ENCODE assay signal across 8 cellular contexts in the genomic region with DNA sequence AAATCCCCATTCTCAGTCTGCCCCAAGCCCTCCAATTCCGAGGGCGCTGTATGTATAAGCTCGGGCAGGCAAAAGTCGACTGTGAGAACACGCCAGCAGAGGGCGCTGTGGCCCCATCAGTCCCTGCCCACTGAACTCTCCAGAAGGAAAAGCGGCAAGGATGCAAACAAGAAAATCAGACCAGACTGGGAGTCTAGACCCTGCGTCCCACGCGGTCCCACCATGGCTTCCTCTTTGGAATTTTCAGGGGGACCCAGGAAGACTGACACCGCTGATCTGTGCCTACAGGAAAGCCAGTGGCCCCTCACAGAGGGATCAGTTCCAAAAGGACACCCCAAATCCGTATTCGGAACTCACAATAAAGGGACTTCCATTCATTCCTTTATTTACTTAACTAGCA. TPM values are rescaled to one million over a fixed set of nuclear protein-coding genes. Genes with fewer than 3 reads are reported as not detected.
DNase-seq lines count a peak whose midpoint lies in the region; ATAC-seq and TF ChIP-seq lines count a peak whose summit lies in the region.

No MANE protein-coding gene starts in this region.

- no peak overlapping the region for H3K4me3 Mint-ChIP-seq in activated CD4-positive, alpha-beta T cell treated with anti-CD3 and anti-CD28 coated beads for 36 hours

- DNase-seq in A673 (ENCODE audit: low spot score) (peak; percentile 86), NCI-H446 (lab: John Stamatoyannopoulos, UW) (peak; percentile 77 to 90), choroid plexus epithelial cell (ENCODE audit: low read depth) (peak; percentile 89), left lung (peak; percentile 80 to 94)
- DNase-seq in activated CD4-positive, alpha-beta T cell treated with anti-CD3 and anti-CD28 coated beads for 36 hours, result peak; percentile 86
- peak; percentile 73 to 74 for DNase-seq in stimulated activated CD4-positive, alpha-beta T cell treated with anti-CD3 and anti-CD28 coated beads, Interleukin-2, amount 100 ng/mL, for 48 hours

- no peak overlapping the region for H3K4me3 ChIP-seq in A673 (ENCODE audit: low read depth, low read length, poor library complexity, severe bottlenecking)
- H3K4me3 ChIP-seq in choroid plexus epithelial cell (ENCODE audit: low read depth, low read length), result no peak overlapping the region
- no peak overlapping the region for H3K4me3 ChIP-seq in left lung

- ATAC-seq in GM18870 (IDR thresholded peaks at IDR 0.05; ENCODE audit: unreplicated experiment) (peak; percentile 65), HG03139 (IDR thresholded peaks at IDR 0.05; ENCODE audit: unreplicated experiment) (peak; percentile 78), left lung (peak; percentile 91)
- peak; percentile 84 for ATAC-seq in activated CD4-positive, alpha-beta T cell treated with anti-CD3 and anti-CD28 coated beads for 36 hours

- no peaks in the 10 kb centered on the region for H3K36me3 Mint-ChIP-seq in activated CD4-positive, alpha-beta T cell treated with anti-CD3 and anti-CD28 coated beads for 36 hours (ENCODE audit: low read depth)

- no peak overlapping the region for H3K27ac Mint-ChIP-seq in activated CD4-positive, alpha-beta T cell treated with anti-CD3 and anti-CD28 coated beads for 36 hours

- H3K27me3 Mint-ChIP-seq in activated CD4-positive, alpha-beta T cell treated with anti-CD3 and anti-CD28 coated beads for 36 hours, result no peaks in the 10 kb centered on the region

- H3K27me3 ChIP-seq in A673 (replicated peaks; ENCODE audit: insufficient read depth, low read depth, low read length, poor library complexity) (no peaks in the 10 kb centered on the region), left lung (no peaks in the 10 kb centered on the region)

- POLR2A ChIA-PET in A673 (lab: Charles Lee; ENCODE audit: low non-redundant PET), result no interaction called here
- POLR2A ChIA-PET in activated CD4-positive, alpha-beta T cell treated with anti-CD3 and anti-CD28 coated beads for 36 hours (lab: Charles Lee), result no interaction called here

- H3K4me1 Mint-ChIP-seq in activated CD4-positive, alpha-beta T cell treated with anti-CD3 and anti-CD28 coated beads for 36 hours, result no peaks in the 10 kb centered on the region

- intact Hi-C loops in A673 (cut with micrococcal nuclease; ENCODE audit: unreplicated experiment), result loop anchor here (2.0 kb wide), 1 partner anchor 220 kb away; no protein-coding TSS in a partner anchor
- intact Hi-C loops in activated CD4-positive, alpha-beta T cell treated with anti-CD3 and anti-CD28 coated beads for 36 hours (cut with DNase I, micrococcal nuclease), result loop anchor here (1.0 to 2.0 kb wide), 5 partner anchors 220 to 836 kb away; no protein-coding TSS in a partner anchor
- intact Hi-C loops in left lung (cut with DNase I), result loop anchor here in 1 of 2 donors (10.0 kb wide), 1 partner anchor 472 kb away; no protein-coding TSS in a partner anchor

- TF ChIP-seq CTCF in A673 (conservative IDR thresholded peaks at IDR 0.05; ENCODE audit: low read depth, low read length) (peak; percentile 97), choroid plexus epithelial cell (conservative IDR thresholded peaks at IDR 0.05; ENCODE audit: low read depth, low read length) (peak; percentile 91), left lung (IDR thresholded peaks at IDR 0.05) (peak; percentile 87 to 91)

- CTCF ChIA-PET in A673 (lab: Charles Lee), result interaction anchor here (0.6 to 1.2 kb wide), 3 partner anchors 219 to 221 kb away, joined by 3 to 5 read pairs (median 3); no protein-coding TSS in a partner anchor
- CTCF ChIA-PET in activated CD4-positive, alpha-beta T cell treated with anti-CD3 and anti-CD28 coated beads for 36 hours (lab: Charles Lee), result interaction anchor here (0.5 to 2.3 kb wide), 22 partner anchors 10 to 1891 kb away, joined by 3 to 16 read pairs (median 4); no protein-coding TSS in a partner anchor

- BruUV-seq in A673 (replicated peaks; lab: Mats Ljungman, UMichigan), result no TSS peak

- peaks cover 11% of the 10 kb centered on the region for H3K4me1 ChIP-seq in A673 (ENCODE audit: insufficient read depth, low read length, poor library complexity, severe bottlenecking)
- peaks cover 0 to 5% of the 10 kb centered on the region in 2 donors for H3K4me1 ChIP-seq in left lung

- H3K27ac ChIP-seq in A673 (ENCODE audit: low read depth, low read length, poor library complexity, severe bottlenecking) (no peak overlapping the region), left lung (no peak overlapping the region)

- H3K9me3 ChIP-seq in A673 (ENCODE audit: low read depth, low read length, poor library complexity, severe bottlenecking) (no peaks in the 10 kb centered on the region), left lung (no peaks in the 10 kb centered on the region)

- H3K9me3 Mint-ChIP-seq in activated CD4-positive, alpha-beta T cell treated with anti-CD3 and anti-CD28 coated beads for 36 hours (ENCODE audit: low read depth), result no peaks in the 10 kb centered on the region

- H3K36me3 ChIP-seq in A673 (ENCODE audit: insufficient read depth, low read length, poor library complexity, severe bottlenecking), result no peaks in the 10 kb centered on the region
- H3K36me3 ChIP-seq in left lung, result no peaks in the 10 kb centered on the region

RNA-seq across cellular contexts. Expression of a gene that starts 19.5 kb away (rescaled TPM):
- total RNA-seq in A673 (2021) (0.28 TPM in 1 of 2 replicates, not detected in the other), left lung (not detected)
- not detected for total RNA-seq in activated CD4-positive, alpha-beta T cell treated with anti-CD3 and anti-CD28 coated beads for 36 hours

RNA-seq across cellular contexts. Expression of a gene that starts 35.6 kb away (rescaled TPM):
- total RNA-seq in A673 (2021) (not detected in 2 replicates), left lung (not detected)
- not detected for total RNA-seq in activated CD4-positive, alpha-beta T cell treated with anti-CD3 and anti-CD28 coated beads for 36 hours
